In the genomic region with DNA sequence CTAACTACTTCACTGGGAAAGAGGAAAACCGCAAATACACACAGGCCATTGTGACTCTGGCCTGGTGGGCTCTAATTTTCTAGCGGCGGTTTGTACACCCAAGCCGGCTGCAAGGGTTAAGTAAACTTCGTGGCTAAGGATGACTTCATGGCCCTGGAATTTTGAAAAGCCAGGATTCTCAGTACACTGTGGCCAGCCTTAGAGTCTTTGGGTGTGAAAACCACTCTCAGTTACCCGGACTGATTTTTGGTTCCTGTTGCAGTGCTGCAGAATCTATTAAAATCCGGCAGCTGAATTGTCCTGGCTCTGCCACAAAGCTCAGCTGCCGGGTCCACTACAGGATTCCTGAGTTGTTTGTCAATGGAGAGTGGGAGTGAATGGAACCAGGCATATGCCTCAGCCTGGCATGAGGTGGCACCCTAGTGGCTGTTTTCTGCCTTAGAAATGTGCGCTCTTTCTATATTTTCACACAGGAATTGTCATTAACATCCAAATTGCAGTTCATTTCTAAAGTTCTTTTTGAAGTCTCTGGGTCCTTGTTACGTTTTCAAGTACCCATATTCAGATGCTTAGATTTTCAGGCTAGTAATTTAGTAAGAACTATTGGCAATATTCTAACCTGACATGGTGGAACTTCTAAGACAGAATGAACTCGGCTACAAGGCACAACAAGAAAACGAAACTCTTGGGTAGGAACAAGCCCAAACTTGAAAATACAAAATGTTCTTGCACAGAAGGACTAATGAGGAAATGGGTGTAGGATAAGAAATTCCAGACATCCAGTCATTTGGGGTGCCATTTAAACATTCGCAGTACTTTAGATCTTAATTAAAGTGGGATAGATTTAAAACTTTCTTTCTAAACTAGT, we compare ENCODE assay signal across 8 cellular contexts.
DNase-seq lines count a peak whose midpoint lies in the region; ATAC-seq and TF ChIP-seq lines count a peak whose summit lies in the region.

No MANE protein-coding gene starts in this region.

- H3K4me3 ChIP-seq in adrenal gland = peak overlapping the region in 1 of 4 donors; percentile 32
- no peak overlapping the region for H3K4me3 ChIP-seq in parathyroid adenoma (ENCODE audit: low read depth, low read length)
- H3K4me3 ChIP-seq in CD4-positive, alpha-beta memory T cell (ENCODE audit: low read length in 2 of 2) = no peak overlapping the region

- WGBS in adrenal gland, 4 donors = 26 to 36% (median 31%) methylated on average over 11 to 13 of the region's 13 CpGs

- H3K27ac Mint-ChIP-seq in CD4-positive, alpha-beta memory T cell = peak overlapping the region in 1 of 7 donors; percentile 8
- H3K27ac Mint-ChIP-seq in activated naive CD8-positive, alpha-beta T cell treated with anti-CD3 and anti-CD28 coated beads for 36 hours = no peak overlapping the region

- H3K9ac ChIP-seq in parathyroid adenoma = no peak overlapping the region

- no peak overlapping the region for H2AFZ ChIP-seq in parathyroid adenoma

- H3K9me3 ChIP-seq in adrenal gland (replicated peaks in 1 of 3) (no peaks in the 10 kb centered on the region), parathyroid adenoma (ENCODE audit: control insufficient read depth, low read length) (no peaks in the 10 kb centered on the region)
- no peaks in the 10 kb centered on the region for H3K9me3 ChIP-seq in CD4-positive, alpha-beta memory T cell (ENCODE audit: control insufficient read depth in 1 of 2, low read length in 2 of 2)

- peaks cover 19 to 30% of the 10 kb centered on the region in 2 donors for H3K4me1 ChIP-seq in adrenal gland (replicated peaks in 1 of 2)
- no peaks in the 10 kb centered on the region for H3K4me1 ChIP-seq in parathyroid adenoma
- no peaks in the 10 kb centered on the region for H3K4me1 ChIP-seq in CD4-positive, alpha-beta memory T cell (ENCODE audit: insufficient read depth, low read length)

- peak overlapping the region in 4 of 5 donors; percentile 64 to 81 (median 71) for H3K27ac ChIP-seq in adrenal gland
- H3K27ac ChIP-seq in parathyroid adenoma = peak overlapping the region; percentile 20
- no peak overlapping the region for H3K27ac ChIP-seq in CD4-positive, alpha-beta memory T cell (ENCODE audit: low read depth, low read length)

- no peaks in the 10 kb centered on the region for H3K27me3 ChIP-seq in adrenal gland
- H3K27me3 ChIP-seq in parathyroid adenoma (ENCODE audit: control insufficient read depth, insufficient read depth, low read length) = no peaks in the 10 kb centered on the region
- no peaks in the 10 kb centered on the region for H3K27me3 ChIP-seq in CD4-positive, alpha-beta memory T cell (ENCODE audit: insufficient read depth, low read length)

- peak in 1 of 2 donors; percentile 22 for TF ChIP-seq POLR2A in adrenal gland (IDR thresholded peaks at IDR 0.05)

- DNase-seq in GM03348 (ENCODE audit: low spot score) (peak; percentile 89), NCI-H2029 treated with DMSO at 0.1 percent for 48 hours (lab: John Stamatoyannopoulos, UW) (peak; percentile 96), adrenal gland (peak; percentile 67 to 91 (median 86)), Right ventricle myocardium superior (peak; percentile 68)
- DNase-seq in CD4-positive, alpha-beta memory T cell = no peak
- DNase-seq in activated naive CD8-positive, alpha-beta T cell treated with anti-CD3 and anti-CD28 coated beads for 36 hours = no peak
- DNase-seq in activated naive CD4-positive, alpha-beta T cell treated with anti-CD3 and anti-CD28 coated beads, Interleukin-2, amount 50 U/mL, for 16 hours = no peak

- peak; percentile 71 to 89 (median 80) for TF ChIP-seq CTCF in adrenal gland (IDR thresholded peaks at IDR 0.05)
- peak; percentile 61 for TF ChIP-seq CTCF in parathyroid adenoma (IDR thresholded peaks at IDR 0.05)

- ATAC-seq in Right ventricle myocardium superior (ENCODE audit: poor library complexity) = peak; percentile 86

- POLR2A ChIA-PET in CD4-positive, alpha-beta memory T cell (lab: Charles Lee; ENCODE audit: partially characterized antibody) = no interaction called here

- H3K4me3 Mint-ChIP-seq in CD4-positive, alpha-beta memory T cell = no peak overlapping the region
- H3K4me3 Mint-ChIP-seq in activated naive CD8-positive, alpha-beta T cell treated with anti-CD3 and anti-CD28 coated beads for 36 hours = no peak overlapping the region

- peaks cover 0 to 5% of the 10 kb centered on the region in 2 donors for H3K36me3 Mint-ChIP-seq in CD4-positive, alpha-beta memory T cell
- H3K36me3 Mint-ChIP-seq in activated naive CD8-positive, alpha-beta T cell treated with anti-CD3 and anti-CD28 coated beads for 36 hours = no peaks in the 10 kb centered on the region

- H3K79me2 ChIP-seq in parathyroid adenoma = peaks cover 4% of the 10 kb centered on the region

- CTCF ChIA-PET in CD4-positive, alpha-beta memory T cell (lab: Charles Lee; ENCODE audit: partially characterized antibody) = interaction anchor here (1.0 kb wide), 1 partner anchor 10 kb away, joined by 3 read pairs; no protein-coding TSS in a partner anchor

- no peaks in the 10 kb centered on the region for H3K9me3 Mint-ChIP-seq in CD4-positive, alpha-beta memory T cell
- H3K9me3 Mint-ChIP-seq in activated naive CD8-positive, alpha-beta T cell treated with anti-CD3 and anti-CD28 coated beads for 36 hours = no peaks in the 10 kb centered on the region

- H3K27me3 Mint-ChIP-seq in CD4-positive, alpha-beta memory T cell = no peaks in the 10 kb centered on the region
- no peaks in the 10 kb centered on the region for H3K27me3 Mint-ChIP-seq in activated naive CD8-positive, alpha-beta T cell treated with anti-CD3 and anti-CD28 coated beads for 36 hours

- intact Hi-C loops in adrenal gland (cut with DNase I) (loop anchor here (5.0 to 10.0 kb wide), 3 partner anchors 253 to 286 kb away; partner anchors contain the start of gene NFIA (in 2 of the 2)), Right ventricle myocardium superior (cut with DNase I) (loop anchor here (5.0 to 10.0 kb wide), 4 partner anchors 93 to 281 kb away; partner anchors contain the start of gene NFIA)
- intact Hi-C loops in CD4-positive, alpha-beta memory T cell (cut with micrococcal nuclease) = no loop called here

- H3K36me3 ChIP-seq in adrenal gland (replicated peaks in 1 of 2) (peaks cover 0 to 5% of the 10 kb centered on the region in 2 donors), parathyroid adenoma (ENCODE audit: control insufficient read depth, insufficient read depth, low read length) (no peaks in the 10 kb centered on the region)
- H3K36me3 ChIP-seq in CD4-positive, alpha-beta memory T cell (ENCODE audit: insufficient read depth, low read length) = no peaks in the 10 kb centered on the region

- peak overlapping the region; percentile 10 for H3K4me2 ChIP-seq in parathyroid adenoma (ENCODE audit: low read length)

- no peaks in the 10 kb centered on the region for H3K4me1 Mint-ChIP-seq in CD4-positive, alpha-beta memory T cell
- no peaks in the 10 kb centered on the region for H3K4me1 Mint-ChIP-seq in activated naive CD8-positive, alpha-beta T cell treated with anti-CD3 and anti-CD28 coated beads for 36 hours

Comparison
In these comparisons a context has a peak if more than half of its experiments do, and no peak if none do; other contexts are left out.
1. DNase-seq: peak in GM03348 (single experiment), NCI-H2029 treated with DMSO at 0.1 percent for 48 hours (single experiment), adrenal gland (7 of 7) and Right ventricle myocardium superior (single experiment); none in CD4-positive, alpha-beta memory T cell (0 of 5), activated naive CD8-positive, alpha-beta T cell treated with anti-CD3 and anti-CD28 coated beads for 36 hours (single experiment) and activated naive CD4-positive, alpha-beta T cell treated with anti-CD3 and anti-CD28 coated beads, Interleukin-2, amount 50 U/mL, for 16 hours (single experiment).